28 cellular contexts compared by ENCODE assay signal in the genomic region with DNA sequence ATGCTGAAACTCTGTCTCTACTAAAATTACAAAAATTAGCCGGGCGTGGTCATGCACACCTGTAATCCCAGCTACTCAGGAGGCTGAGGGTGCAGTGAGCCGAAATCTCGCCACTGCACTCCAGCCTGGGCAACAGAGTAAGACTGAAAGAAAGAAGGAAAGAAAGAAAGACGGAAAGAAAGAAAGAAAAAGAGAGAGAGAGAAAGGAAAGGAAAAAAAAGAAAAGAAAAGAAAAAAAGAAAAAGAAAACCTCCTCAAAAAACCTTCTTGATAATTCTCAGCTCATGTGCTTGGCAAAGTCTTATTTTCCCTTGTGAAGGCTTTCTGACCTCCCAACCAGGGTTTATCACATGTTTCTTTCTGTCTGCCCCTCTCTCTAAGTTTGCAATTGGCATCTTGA. TPM values are rescaled to one million over a fixed set of nuclear protein-coding genes. Genes with fewer than 3 reads are reported as not detected.
A peak's percentile ranks its signal among the peaks of the same experiment; 100 is the strongest.
DNase-seq lines count a peak whose midpoint lies in the region; ATAC-seq and TF ChIP-seq lines count a peak whose summit lies in the region.
"Had no signal": no experiment of that assay in that cellular context is flagged by ENCODE, and none has a peak within 500 bp of the region (broad histone marks: within the 10 kb centered on the region; RNA-seq: fewer than 3 reads in every experiment).

No MANE protein-coding gene starts in this region.

- no peak overlapping the region for H4K91ac ChIP-seq in mesenchymal stem cell (ENCODE audit: low read length)

- WGBS in mesenchymal stem cell, result 91% methylated on average over 4 of the region's 5 CpGs
- 87 to 95% (median 93%) methylated on average over 5 of the region's 5 CpGs for WGBS in spleen, 5 donors

- H3K9ac ChIP-seq in adipocyte (ENCODE audit: low read length) (peak overlapping the region; percentile 82), mesenchymal stem cell (ENCODE audit: low read length) (peak overlapping the region; percentile 65)
- H3K9ac ChIP-seq: parathyroid adenoma had no signal

- no peak overlapping the region for H3K18ac ChIP-seq in mesenchymal stem cell (ENCODE audit: low read depth in 1 of 2, low read length in 2 of 2)

- H3K4me2 ChIP-seq in mesenchymal stem cell (ENCODE audit: low read length, poor library complexity, severe bottlenecking), result no peak overlapping the region

- CTCF ChIA-PET in HEK293 (lab: Yijun Ruan, JAX), result no interaction called here

- H3K36me3 ChIP-seq in HEK293 (ENCODE audit: control insufficient read depth in 2 of 2, insufficient read depth in 1 of 2, low read length in 2 of 2), result peaks cover 3 to 4% of the 10 kb centered on the region in 2 experiments; a peak in 2 of 3 replicates
- peaks cover 43% of the 10 kb centered on the region for H3K36me3 ChIP-seq in adipocyte (ENCODE audit: control insufficient read depth, insufficient read depth, low read length, severe bottlenecking)
- H3K36me3 ChIP-seq in mesenchymal stem cell (ENCODE audit: control insufficient read depth in 1 of 2, insufficient read depth in 2 of 2, low read depth in 1 of 2, low read length in 2 of 2), result peaks cover 0 to 7% of the 10 kb centered on the region in 2 experiments
- no peaks in the 10 kb centered on the region for H3K36me3 ChIP-seq in spleen
- H3K36me3 ChIP-seq: BE2C had no signal

- H3K9me3 ChIP-seq in HEK293 (ENCODE audit: control insufficient read depth, insufficient read depth, low read depth, low read length) (no peaks in the 10 kb centered on the region), adipocyte (ENCODE audit: control insufficient read depth, low read length) (no peaks in the 10 kb centered on the region), mesenchymal stem cell (ENCODE audit: control insufficient read depth, low read length) (no peaks in the 10 kb centered on the region), spleen (no peaks in the 10 kb centered on the region)
- H3K9me3 ChIP-seq: BE2C, right atrium auricular region, SJSA1, thoracic aorta had no signal

- H3K79me1 ChIP-seq in mesenchymal stem cell (replicated peaks; ENCODE audit: low read length, poor library complexity, severe bottlenecking), result no peaks in the 10 kb centered on the region

- no peak overlapping the region for H4K8ac ChIP-seq in mesenchymal stem cell (ENCODE audit: low read length)

- no peak overlapping the region for H2BK12ac ChIP-seq in mesenchymal stem cell (ENCODE audit: low read length in 2 of 2)

- no peak overlapping the region for H3K4ac ChIP-seq in mesenchymal stem cell (ENCODE audit: low read depth in 1 of 2, low read length in 2 of 2)

- H3K27me3 ChIP-seq in adipocyte (replicated peaks; ENCODE audit: control insufficient read depth, insufficient read depth, low read length) (no peaks in the 10 kb centered on the region), mesenchymal stem cell (ENCODE audit: control insufficient read depth in 1 of 2, insufficient read depth in 1 of 2, low read length in 2 of 2) (no peaks in the 10 kb centered on the region), spleen (replicated peaks in 1 of 7) (peaks cover 0 to 4% (median 0%) of the 10 kb centered on the region in 7 donors)
- H3K27me3 ChIP-seq: right atrium auricular region, SJSA1 had no signal

- POLR2A ChIA-PET in HEK293 (lab: Yijun Ruan, JAX), result interaction anchor here (0.7 kb wide), 1 partner anchor 88 kb away, joined by 6 read pairs; no protein-coding TSS in a partner anchor

- H3K14ac ChIP-seq in mesenchymal stem cell (ENCODE audit: low read length in 2 of 2), result no peak overlapping the region

- H3K4me1 ChIP-seq in HEK293 (ENCODE audit: control insufficient read depth, insufficient read depth, low read length) (peaks cover 12% of the 10 kb centered on the region), adipocyte (ENCODE audit: control insufficient read depth, insufficient read depth, low read length) (peaks cover 57% of the 10 kb centered on the region), mesenchymal stem cell (ENCODE audit: control insufficient read depth, insufficient read depth, low read depth, low read length) (no peaks in the 10 kb centered on the region), spleen (peaks cover 0 to 35% (median 12%) of the 10 kb centered on the region in 6 donors)
- H3K4me1 ChIP-seq: BE2C, parathyroid adenoma had no signal

- no peak overlapping the region for H2BK15ac ChIP-seq in mesenchymal stem cell (ENCODE audit: low read depth, poor library complexity, severe bottlenecking)

- TF ChIP-seq CTCF in HEK293 (tag by site-specific recombination; IDR thresholded peaks at IDR 0.05) (no peak), spleen (IDR thresholded peaks at IDR 0.05 in 8 of 11, conservative IDR thresholded peaks at IDR 0.05 in 3 of 11) (no peak)

- ATAC-seq in esophagus mucosa, result no peak
- ATAC-seq: left colon; naive thymus-derived CD4-positive, alpha-beta T cell; stimulated activated effector memory CD8-positive, alpha-beta T cell treated with anti-CD3 and anti-CD28 coated beads, Interleukin-12 subunit alpha, Interleukin-12 subunit beta, amount 100 ng/mL, for 72 hours had no signal

- DNase-seq in adipocyte (ENCODE audit: low read depth) (no peak), mesenchymal stem cell (no peak), spleen (no peak), cortex of kidney (lab: John Stamatoyannopoulos, UW) (no peak), SHP77 treated with DMSO at 0.1 percent for 48 hours (lab: John Stamatoyannopoulos, UW) (no peak)
- DNase-seq: ACHN; activated B cell treated with CpG ODN at 0.5 μM for 24 hours; activated CD4-positive, alpha-beta T cell treated with anti-CD3 and anti-CD28 coated beads, Interleukin-2, amount 50 U/mL, for 4 hours; activated naive CD4-positive, alpha-beta T cell treated with Interleukin-2 at 50 U/mL for 16 hours; activated T-cell treated with anti-CD3 and anti-CD28 coated beads, Interleukin-2, amount 50 U/mL, for 72 hours; amniotic stem cell; BE2C; effector memory CD4-positive, alpha-beta T cell; left colon; naive thymus-derived CD4-positive, alpha-beta T cell; NCI-H1092 treated with DMSO at 0.1 percent for 48 hours; NCI-H187 treated with DMSO at 0.1 percent for 48 hours; NK-92 treated with Interleukin-12 subunit alpha and Interleukin-12 subunit beta, amount 100 ng/mL, for 24 hours; stimulated activated CD4-positive, alpha-beta T cell treated with anti-CD3 and anti-CD28 coated beads, Interleukin-4, amount 100 ng/mL, for 24 hours; T-helper 1 cell had no signal

- TF ChIP-seq POLR2A in spleen (IDR thresholded peaks at IDR 0.05), result no peak

- no peak overlapping the region for H3K27ac ChIP-seq in HEK293 (ENCODE audit: extremely low read depth, low read depth, low read length)
- no peak overlapping the region for H3K27ac ChIP-seq in mesenchymal stem cell (ENCODE audit: low read length, poor library complexity, severe bottlenecking)
- H3K27ac ChIP-seq in spleen, result peak overlapping the region in 7 of 8 donors; percentile 20 to 68 (median 45)
- H3K27ac ChIP-seq: parathyroid adenoma, SJSA1, thoracic aorta had no signal

- no peak overlapping the region for H2AK5ac ChIP-seq in mesenchymal stem cell (ENCODE audit: low read length, severe bottlenecking)

- no peak overlapping the region for H3K23ac ChIP-seq in mesenchymal stem cell (ENCODE audit: low read length in 2 of 2)

- no peak overlapping the region for H2BK120ac ChIP-seq in mesenchymal stem cell (ENCODE audit: low read depth, low read length)

- intact Hi-C loops in spleen (cut with DNase I; ENCODE audit: low total_unique reads), result no loop called here

- no peak overlapping the region for H2BK5ac ChIP-seq in mesenchymal stem cell (ENCODE audit: low read depth, low read length, poor library complexity, severe bottlenecking)

- no peak overlapping the region for H3K4me3 ChIP-seq in HEK293 (ENCODE audit: low read depth, low read length)
- H3K4me3 ChIP-seq in adipocyte (ENCODE audit: low read length), result peak overlapping the region; percentile 75
- no peak overlapping the region for H3K4me3 ChIP-seq in mesenchymal stem cell (ENCODE audit: insufficient read depth in 1 of 2, low read depth in 1 of 2, low read length in 2 of 2)
- peak overlapping the region in 1 of 8 donors; percentile 38 for H3K4me3 ChIP-seq in spleen
- H3K4me3 ChIP-seq: SJSA1, thoracic aorta had no signal

- no peak overlapping the region for H2AFZ ChIP-seq in mesenchymal stem cell (ENCODE audit: low read depth, low read length)
- H2AFZ ChIP-seq: parathyroid adenoma had no signal

TF ChIP-seq in HEK293, 187 proteins besides CTCF, POLR2A, EP300 and RAD21:
- TF ChIP-seq YY1 (tag by site-specific recombination; IDR thresholded peaks at IDR 0.05) (no peak), ZNF416 (tag by site-specific recombination; IDR thresholded peaks at IDR 0.05) (no peak), ZNF114 (tag by site-specific recombination; IDR thresholded peaks at IDR 0.05) (0 out of 2 replicates have a peak, but pooled peaks have one; percentile 43), PRDM1 (tag by site-specific recombination; IDR thresholded peaks at IDR 0.05) (peak; percentile 43; the same call in 1 of the 2 replicates), KLF8 (tag by site-specific recombination; IDR thresholded peaks at IDR 0.05) (0 out of 2 replicates have a peak, but pooled peaks have one; percentile 5), ZNF366 (tag by site-specific recombination; conservative IDR thresholded peaks at IDR 0.05) (peak; percentile 71)

RNA-seq across cellular contexts. Expression of a gene that starts 7.3 kb away (rescaled TPM):
- polyA plus RNA-seq in mesenchymal stem cell (2013, experiment 1 of 2), result 276 TPM
- 262 TPM for polyA plus RNA-seq in mesenchymal stem cell (2013, experiment 2 of 2)
- total RNA-seq in spleen (100 to 1,000 TPM in 5 of 7 donors, 10 to 100 TPM in 2; 48.1 to 178 (median 101) TPM), esophagus mucosa (5.3 TPM)
- polyA plus RNA-seq in spleen, result 10 to 100 TPM in 2 of 3 donors, 1 to 10 TPM in 1; 6.8 to 13.3 (median 12.9) TPM
- polyA plus RNA-seq: IgD-negative memory B cell; naive thymus-derived CD4-positive, alpha-beta T cell had no signal

Comparison
In these comparisons a context has a peak if more than half of its experiments do, and no peak if none do; other contexts are left out.
1. H3K27ac ChIP-seq: peak in spleen (7 of 8); none in HEK293 (single experiment) and mesenchymal stem cell (single experiment).